ENCODE assay signal across 13 cellular contexts in genomic region chr13:95787356-95788099, GRCh38.
"Had no signal": no experiment of that assay in that cellular context is flagged by ENCODE, and none has a peak within 500 bp of the region (broad histone marks: within the 10 kb centered on the region; RNA-seq: fewer than 3 reads in every experiment).

No MANE protein-coding gene starts in this region.

- H3K4me3 ChIP-seq: esophagus squamous epithelium, gastroesophageal sphincter, psoas muscle, upper lobe of right lung had no signal

- H3K27ac ChIP-seq: esophagus squamous epithelium, gastroesophageal sphincter, psoas muscle, upper lobe of right lung had no signal

- H3K27me3 ChIP-seq: esophagus squamous epithelium, gastroesophageal sphincter, upper lobe of right lung had no signal

- H3K4me1 ChIP-seq: psoas muscle, upper lobe of right lung had no signal

- H3K9me3 ChIP-seq: esophagus squamous epithelium, gastroesophageal sphincter, psoas muscle, upper lobe of right lung had no signal

- DNase-seq: activated CD4-positive, alpha-beta T cell treated with anti-CD3 and anti-CD28 coated beads for 1 hour; activated CD4-positive, alpha-beta T cell treated with anti-CD3 and anti-CD28 coated beads, Interleukin-2, amount 50 U/mL, for 48 hours; activated effector memory CD4-positive, alpha-beta T cell treated with anti-CD3 and anti-CD28 coated beads, Interleukin-2, amount 50 U/mL, for 16 hours; activated T-cell treated with anti-CD3 and anti-CD28 coated beads, Interleukin-2, amount 50 U/mL, for 4 hours; amygdala; esophagus squamous epithelium; naive thymus-derived CD4-positive, alpha-beta T cell; psoas muscle; stimulated activated CD4-positive, alpha-beta T cell treated with anti-CD3 and anti-CD28 coated beads, Interleukin-4, amount 100 ng/mL, for 1 hour; stimulated activated CD8-positive, alpha-beta memory T cell treated with anti-CD3 and anti-CD28 coated beads, Interleukin-4, amount 100 ng/mL, for 48 hours; SW 1271; upper lobe of right lung had no signal
